Comparison of ENCODE assay signal across 1 cellular context in the genomic region with DNA sequence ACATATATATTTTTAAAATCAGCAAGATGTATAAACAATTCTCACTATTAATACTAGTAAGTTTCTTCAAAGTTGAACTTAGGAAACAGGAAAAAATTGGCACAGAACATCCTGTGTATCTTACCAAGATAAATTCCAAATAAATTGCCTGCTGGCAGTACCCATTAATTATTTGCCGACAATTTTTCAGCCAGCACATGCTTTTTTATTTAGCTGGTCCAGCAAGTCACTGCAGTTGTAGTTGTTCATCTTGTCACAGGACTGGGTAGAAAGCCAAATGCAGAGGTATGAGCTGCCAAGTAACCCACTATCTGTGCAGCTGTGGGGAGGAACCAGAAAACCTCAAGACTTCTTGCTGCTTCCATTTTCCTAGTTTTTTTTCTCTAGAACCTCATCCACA.
TF ChIP-seq lines count a peak whose summit lies in the region.

No MANE protein-coding gene starts in this region.

TF ChIP-seq in SK-N-SH, 30 proteins besides CTCF, POLR2A, EP300 and RAD21 (continued from another document):
- no peak for TF ChIP-seq MEF2A (IDR thresholded peaks at IDR 0.05; ENCODE audit: borderline replicate concordance, low read depth)
